Comparison of ENCODE assay signal across 2 cellular contexts in genomic region chr5:5071554-5071953, GRCh38.
A peak's percentile ranks its signal among the peaks of the same experiment; 100 is the strongest.
TF ChIP-seq lines count a peak whose summit lies in the region.

No MANE protein-coding gene starts in this region.

TF ChIP-seq in HepG2, 621 proteins besides CTCF, POLR2A, EP300 and RAD21:
- TF ChIP-seq ZBTB39 (CRISPR knock-in tag; IDR thresholded peaks at IDR 0.05) (no peak), ZNF660 (CRISPR knock-in tag; IDR thresholded peaks at IDR 0.05; ENCODE audit: borderline replicate concordance, low read depth) (no peak), MIER2 (CRISPR knock-in tag; IDR thresholded peaks at IDR 0.05) (peak; percentile 51; the same call in 1 of the 2 replicates), ZNF891 (CRISPR knock-in tag; IDR thresholded peaks at IDR 0.05) (no peak), ASH2L (IDR thresholded peaks at IDR 0.05; ENCODE audit: insufficient read length, low read depth, low read length) (no peak), REST (IDR thresholded peaks at IDR 0.05; ENCODE audit: borderline replicate concordance in 1 of 2, low read depth in 1 of 2, low read length in 2 of 2) (peak; percentile 1 to 81; a peak in 3 of 4 replicates), SNAPC4 (CRISPR knock-in tag; IDR thresholded peaks at IDR 0.05) (no peak)

TF ChIP-seq in H1, 55 proteins besides CTCF, POLR2A, EP300 and RAD21 (continued from another document):
- no peak for TF ChIP-seq SP2 (IDR thresholded peaks at IDR 0.05; ENCODE audit: low read length)
- no peak for TF ChIP-seq JUND (IDR thresholded peaks at IDR 0.05; ENCODE audit: low read length)
- TF ChIP-seq CBX5 (IDR thresholded peaks at IDR 0.05; ENCODE audit: low read depth, low read length) = no peak
- no peak for TF ChIP-seq SIX5 (IDR thresholded peaks at IDR 0.05; ENCODE audit: low read depth, low read length)
- no peak for TF ChIP-seq SIN3A (conservative IDR thresholded peaks at IDR 0.05 in 1 of 2, IDR thresholded peaks at IDR 0.05 in 1 of 2; ENCODE audit: low read depth in 1 of 2, low read length in 2 of 2)
- TF ChIP-seq USF2 (IDR thresholded peaks at IDR 0.05; ENCODE audit: low read length) = no peak
- TF ChIP-seq HDAC2 (IDR thresholded peaks at IDR 0.05; ENCODE audit: borderline replicate concordance in 1 of 2, low read depth in 2 of 2, low read length in 2 of 2) = no peak
- TF ChIP-seq TBP (IDR thresholded peaks at IDR 0.05; ENCODE audit: low read depth, low read length) = no peak
- TF ChIP-seq ATF2 (IDR thresholded peaks at IDR 0.05; ENCODE audit: low read length) = no peak
- no peak for TF ChIP-seq POLR2AphosphoS5 (IDR thresholded peaks at IDR 0.05; ENCODE audit: low read depth, low read length)
- TF ChIP-seq EGR1 (IDR thresholded peaks at IDR 0.05; ENCODE audit: borderline replicate concordance, low read depth, low read length) = no peak
- no peak for TF ChIP-seq BACH1 (IDR thresholded peaks at IDR 0.05; ENCODE audit: low read length)
- TF ChIP-seq E2F6 (IDR thresholded peaks at IDR 0.05) = no peak
- no peak for TF ChIP-seq ATF3 (IDR thresholded peaks at IDR 0.05; ENCODE audit: insufficient read depth, low read depth, low read length)
- TF ChIP-seq SIRT6 (IDR thresholded peaks at IDR 0.05; ENCODE audit: low read length) = no peak
